ENCODE assay signal across 1 cellular context in the genomic region with DNA sequence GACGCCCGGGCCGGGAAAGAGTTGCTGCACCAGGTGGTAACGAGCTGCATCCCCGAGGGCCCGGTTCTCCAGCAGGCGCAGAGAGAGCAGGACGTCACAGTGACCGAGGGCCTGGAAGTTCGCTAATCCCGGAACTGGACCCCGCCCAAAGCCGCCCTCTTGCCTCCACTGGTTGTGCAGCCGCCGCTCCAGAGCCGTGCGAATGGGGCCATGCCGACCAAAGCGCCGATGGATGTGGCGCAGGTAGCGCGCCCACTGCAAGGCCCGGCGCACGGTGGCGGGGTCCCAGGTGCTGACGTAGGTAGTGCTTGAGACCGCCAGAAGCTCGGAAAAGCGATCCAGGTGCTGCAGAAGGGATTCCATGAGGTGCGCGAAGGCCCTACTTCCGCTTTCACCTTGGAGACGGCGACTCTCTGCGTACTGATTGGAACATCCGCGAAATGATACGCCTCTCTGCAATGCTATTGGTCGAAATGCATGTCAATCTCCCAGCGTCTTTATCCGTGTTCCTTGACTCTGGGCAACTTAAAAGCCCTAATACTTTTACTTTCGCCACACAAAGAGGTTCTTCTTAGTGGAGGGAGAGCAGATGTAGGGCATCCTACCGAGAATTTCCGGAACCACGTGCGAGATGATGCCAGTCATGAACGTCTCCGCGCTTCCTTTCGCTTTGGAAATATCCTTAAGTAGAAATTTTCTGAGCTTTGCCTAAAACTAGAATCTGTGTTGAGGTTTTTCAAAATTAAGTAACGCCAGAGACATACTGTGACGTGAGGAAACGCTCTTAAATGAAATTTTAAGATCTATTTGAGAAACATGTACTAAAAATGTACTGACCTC.
TF ChIP-seq lines count a peak whose summit lies in the region.

A gene with protein sequence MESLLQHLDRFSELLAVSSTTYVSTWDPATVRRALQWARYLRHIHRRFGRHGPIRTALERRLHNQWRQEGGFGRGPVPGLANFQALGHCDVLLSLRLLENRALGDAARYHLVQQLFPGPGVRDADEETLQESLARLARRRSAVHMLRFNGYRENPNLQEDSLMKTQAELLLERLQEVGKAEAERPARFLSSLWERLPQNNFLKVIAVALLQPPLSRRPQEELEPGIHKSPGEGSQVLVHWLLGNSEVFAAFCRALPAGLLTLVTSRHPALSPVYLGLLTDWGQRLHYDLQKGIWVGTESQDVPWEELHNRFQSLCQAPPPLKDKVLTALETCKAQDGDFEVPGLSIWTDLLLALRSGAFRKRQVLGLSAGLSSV (minus strand): TSS at position 376 of the 840 bp plus-strand sequence. CDS start 13 bp downstream, at position 363.

TF ChIP-seq in HepG2, 621 proteins besides CTCF, POLR2A, EP300 and RAD21 (continued from another document and continues in another):
- TF ChIP-seq CREB1 (IDR thresholded peaks at IDR 0.05) (peak; percentile 85), CREB1 (CRISPR knock-in tag; IDR thresholded peaks at IDR 0.05) (peak; percentile 94), ZNF235 (CRISPR knock-in tag; IDR thresholded peaks at IDR 0.05; ENCODE audit: borderline replicate concordance) (no peak), KAT2B (IDR thresholded peaks at IDR 0.05; ENCODE audit: borderline replicate concordance, low read depth, low read length) (no peak), ATAD3A (CRISPR knock-in tag; IDR thresholded peaks at IDR 0.05) (no peak), ZNF674 (CRISPR knock-in tag; IDR thresholded peaks at IDR 0.05; ENCODE audit: low read depth) (no peak), ZNF20 (CRISPR knock-in tag; IDR thresholded peaks at IDR 0.05) (no peak), YEATS4 (CRISPR knock-in tag; IDR thresholded peaks at IDR 0.05; ENCODE audit: borderline replicate concordance) (peak; percentile 95), PHF21A (CRISPR knock-in tag; IDR thresholded peaks at IDR 0.05) (0 out of 2 replicates have a peak, but pooled peaks have one; percentile 12), NFKBIZ (CRISPR knock-in tag; IDR thresholded peaks at IDR 0.05) (no peak), ZNF841 (CRISPR knock-in tag; IDR thresholded peaks at IDR 0.05; ENCODE audit: borderline replicate concordance) (no peak), HNRNPL (IDR thresholded peaks at IDR 0.05; ENCODE audit: low read depth, low read length) (0 out of 2 replicates have a peak, but pooled peaks have one; percentile 72), SCMH1 (CRISPR knock-in tag; IDR thresholded peaks at IDR 0.05; ENCODE audit: borderline replicate concordance) (no peak), ZNF256 (CRISPR knock-in tag; conservative IDR thresholded peaks at IDR 0.05) (peak; percentile 30; the same call in 1 of the 2 replicates), ZNF660 (CRISPR knock-in tag; IDR thresholded peaks at IDR 0.05; ENCODE audit: borderline replicate concordance, low read depth) (no peak), ZNF652 (CRISPR knock-in tag; IDR thresholded peaks at IDR 0.05; ENCODE audit: borderline replicate concordance, low read depth) (no peak), BRCA1 (CRISPR knock-in tag; IDR thresholded peaks at IDR 0.05) (no peak), YEATS2 (CRISPR knock-in tag; IDR thresholded peaks at IDR 0.05; ENCODE audit: borderline replicate concordance) (peak; percentile 49), KDM2A (CRISPR knock-in tag; IDR thresholded peaks at IDR 0.05; ENCODE audit: borderline replicate concordance, low read depth) (peak; percentile 73; the same call in 1 of the 2 replicates), ZBTB21 (CRISPR knock-in tag; IDR thresholded peaks at IDR 0.05) (no peak), ATF7 (IDR thresholded peaks at IDR 0.05) (no peak), ATF7 (CRISPR knock-in tag; IDR thresholded peaks at IDR 0.05) (no peak), SOX13 (IDR thresholded peaks at IDR 0.05) (no peak), SOX13 (CRISPR knock-in tag; conservative IDR thresholded peaks at IDR 0.05 in 1 of 2, IDR thresholded peaks at IDR 0.05 in 1 of 2) (peak in 1 of 2 experiments; percentile 23; a peak in 1 of 4 replicates), ZNF839 (CRISPR knock-in tag; IDR thresholded peaks at IDR 0.05; ENCODE audit: borderline replicate concordance) (no peak), NFIC (IDR thresholded peaks at IDR 0.05; ENCODE audit: low read length) (no peak), FOXO1 (CRISPR knock-in tag; IDR thresholded peaks at IDR 0.05) (no peak; the same call in 1 of the 2 replicates), KDM4B (CRISPR knock-in tag; IDR thresholded peaks at IDR 0.05) (no peak; the same call in 1 of the 2 replicates), ZNF124 (CRISPR knock-in tag; IDR thresholded peaks at IDR 0.05) (no peak), PRMT3 (CRISPR knock-in tag; IDR thresholded peaks at IDR 0.05; ENCODE audit: borderline replicate concordance, low read depth) (no peak; the same call in 1 of the 2 replicates), ZNF253 (CRISPR knock-in tag; IDR thresholded peaks at IDR 0.05; ENCODE audit: borderline replicate concordance) (no peak), ZNF558 (CRISPR knock-in tag; IDR thresholded peaks at IDR 0.05; ENCODE audit: borderline replicate concordance) (no peak)
- TF ChIP-seq, protein P1, sequence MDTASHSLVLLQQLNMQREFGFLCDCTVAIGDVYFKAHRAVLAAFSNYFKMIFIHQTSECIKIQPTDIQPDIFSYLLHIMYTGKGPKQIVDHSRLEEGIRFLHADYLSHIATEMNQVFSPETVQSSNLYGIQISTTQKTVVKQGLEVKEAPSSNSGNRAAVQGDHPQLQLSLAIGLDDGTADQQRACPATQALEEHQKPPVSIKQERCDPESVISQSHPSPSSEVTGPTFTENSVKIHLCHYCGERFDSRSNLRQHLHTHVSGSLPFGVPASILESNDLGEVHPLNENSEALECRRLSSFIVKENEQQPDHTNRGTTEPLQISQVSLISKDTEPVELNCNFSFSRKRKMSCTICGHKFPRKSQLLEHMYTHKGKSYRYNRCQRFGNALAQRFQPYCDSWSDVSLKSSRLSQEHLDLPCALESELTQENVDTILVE (CRISPR knock-in tag; IDR thresholded peaks at IDR 0.05), result 0 out of 2 replicates have a peak, but pooled peaks have one; percentile 10
- TF ChIP-seq, protein P2, sequence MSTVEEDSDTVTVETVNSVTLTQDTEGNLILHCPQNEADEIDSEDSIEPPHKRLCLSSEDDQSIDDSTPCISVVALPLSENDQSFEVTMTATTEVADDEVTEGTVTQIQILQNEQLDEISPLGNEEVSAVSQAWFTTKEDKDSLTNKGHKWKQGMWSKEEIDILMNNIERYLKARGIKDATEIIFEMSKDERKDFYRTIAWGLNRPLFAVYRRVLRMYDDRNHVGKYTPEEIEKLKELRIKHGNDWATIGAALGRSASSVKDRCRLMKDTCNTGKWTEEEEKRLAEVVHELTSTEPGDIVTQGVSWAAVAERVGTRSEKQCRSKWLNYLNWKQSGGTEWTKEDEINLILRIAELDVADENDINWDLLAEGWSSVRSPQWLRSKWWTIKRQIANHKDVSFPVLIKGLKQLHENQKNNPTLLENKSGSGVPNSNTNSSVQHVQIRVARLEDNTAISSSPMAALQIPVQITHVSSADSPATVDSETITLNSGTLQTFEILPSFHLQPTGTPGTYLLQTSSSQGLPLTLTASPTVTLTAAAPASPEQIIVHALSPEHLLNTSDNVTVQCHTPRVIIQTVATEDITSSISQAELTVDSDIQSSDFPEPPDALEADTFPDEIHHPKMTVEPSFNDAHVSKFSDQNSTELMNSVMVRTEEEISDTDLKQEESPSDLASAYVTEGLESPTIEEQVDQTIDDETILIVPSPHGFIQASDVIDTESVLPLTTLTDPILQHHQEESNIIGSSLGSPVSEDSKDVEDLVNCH (CRISPR knock-in tag; IDR thresholded peaks at IDR 0.05), result no peak
- TF ChIP-seq, protein P3, sequence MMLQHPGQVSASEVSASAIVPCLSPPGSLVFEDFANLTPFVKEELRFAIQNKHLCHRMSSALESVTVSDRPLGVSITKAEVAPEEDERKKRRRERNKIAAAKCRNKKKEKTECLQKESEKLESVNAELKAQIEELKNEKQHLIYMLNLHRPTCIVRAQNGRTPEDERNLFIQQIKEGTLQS (CRISPR knock-in tag; IDR thresholded peaks at IDR 0.05), result no peak
- TF ChIP-seq, protein P4, sequence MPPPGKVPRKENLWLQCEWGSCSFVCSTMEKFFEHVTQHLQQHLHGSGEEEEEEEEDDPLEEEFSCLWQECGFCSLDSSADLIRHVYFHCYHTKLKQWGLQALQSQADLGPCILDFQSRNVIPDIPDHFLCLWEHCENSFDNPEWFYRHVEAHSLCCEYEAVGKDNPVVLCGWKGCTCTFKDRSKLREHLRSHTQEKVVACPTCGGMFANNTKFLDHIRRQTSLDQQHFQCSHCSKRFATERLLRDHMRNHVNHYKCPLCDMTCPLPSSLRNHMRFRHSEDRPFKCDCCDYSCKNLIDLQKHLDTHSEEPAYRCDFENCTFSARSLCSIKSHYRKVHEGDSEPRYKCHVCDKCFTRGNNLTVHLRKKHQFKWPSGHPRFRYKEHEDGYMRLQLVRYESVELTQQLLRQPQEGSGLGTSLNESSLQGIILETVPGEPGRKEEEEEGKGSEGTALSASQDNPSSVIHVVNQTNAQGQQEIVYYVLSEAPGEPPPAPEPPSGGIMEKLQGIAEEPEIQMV (CRISPR knock-in tag; IDR thresholded peaks at IDR 0.05; ENCODE audit: low read depth), result no peak
- TF ChIP-seq, protein P5, sequence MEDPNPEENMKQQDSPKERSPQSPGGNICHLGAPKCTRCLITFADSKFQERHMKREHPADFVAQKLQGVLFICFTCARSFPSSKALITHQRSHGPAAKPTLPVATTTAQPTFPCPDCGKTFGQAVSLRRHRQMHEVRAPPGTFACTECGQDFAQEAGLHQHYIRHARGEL (CRISPR knock-in tag; IDR thresholded peaks at IDR 0.05), result peak; percentile 25; the same call in 1 of the 2 replicates
- TF ChIP-seq, protein P6, sequence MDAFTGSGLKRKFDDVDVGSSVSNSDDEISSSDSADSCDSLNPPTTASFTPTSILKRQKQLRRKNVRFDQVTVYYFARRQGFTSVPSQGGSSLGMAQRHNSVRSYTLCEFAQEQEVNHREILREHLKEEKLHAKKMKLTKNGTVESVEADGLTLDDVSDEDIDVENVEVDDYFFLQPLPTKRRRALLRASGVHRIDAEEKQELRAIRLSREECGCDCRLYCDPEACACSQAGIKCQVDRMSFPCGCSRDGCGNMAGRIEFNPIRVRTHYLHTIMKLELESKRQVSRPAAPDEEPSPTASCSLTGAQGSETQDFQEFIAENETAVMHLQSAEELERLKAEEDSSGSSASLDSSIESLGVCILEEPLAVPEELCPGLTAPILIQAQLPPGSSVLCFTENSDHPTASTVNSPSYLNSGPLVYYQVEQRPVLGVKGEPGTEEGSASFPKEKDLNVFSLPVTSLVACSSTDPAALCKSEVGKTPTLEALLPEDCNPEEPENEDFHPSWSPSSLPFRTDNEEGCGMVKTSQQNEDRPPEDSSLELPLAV (CRISPR knock-in tag; conservative IDR thresholded peaks at IDR 0.05; ENCODE audit: low read depth), result no peak
- TF ChIP-seq, protein P7, sequence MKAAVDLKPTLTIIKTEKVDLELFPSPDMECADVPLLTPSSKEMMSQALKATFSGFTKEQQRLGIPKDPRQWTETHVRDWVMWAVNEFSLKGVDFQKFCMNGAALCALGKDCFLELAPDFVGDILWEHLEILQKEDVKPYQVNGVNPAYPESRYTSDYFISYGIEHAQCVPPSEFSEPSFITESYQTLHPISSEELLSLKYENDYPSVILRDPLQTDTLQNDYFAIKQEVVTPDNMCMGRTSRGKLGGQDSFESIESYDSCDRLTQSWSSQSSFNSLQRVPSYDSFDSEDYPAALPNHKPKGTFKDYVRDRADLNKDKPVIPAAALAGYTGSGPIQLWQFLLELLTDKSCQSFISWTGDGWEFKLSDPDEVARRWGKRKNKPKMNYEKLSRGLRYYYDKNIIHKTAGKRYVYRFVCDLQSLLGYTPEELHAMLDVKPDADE (CRISPR knock-in tag; IDR thresholded peaks at IDR 0.05), result 0 out of 2 replicates have a peak, but pooled peaks have one; percentile 21
- TF ChIP-seq, protein P8, sequence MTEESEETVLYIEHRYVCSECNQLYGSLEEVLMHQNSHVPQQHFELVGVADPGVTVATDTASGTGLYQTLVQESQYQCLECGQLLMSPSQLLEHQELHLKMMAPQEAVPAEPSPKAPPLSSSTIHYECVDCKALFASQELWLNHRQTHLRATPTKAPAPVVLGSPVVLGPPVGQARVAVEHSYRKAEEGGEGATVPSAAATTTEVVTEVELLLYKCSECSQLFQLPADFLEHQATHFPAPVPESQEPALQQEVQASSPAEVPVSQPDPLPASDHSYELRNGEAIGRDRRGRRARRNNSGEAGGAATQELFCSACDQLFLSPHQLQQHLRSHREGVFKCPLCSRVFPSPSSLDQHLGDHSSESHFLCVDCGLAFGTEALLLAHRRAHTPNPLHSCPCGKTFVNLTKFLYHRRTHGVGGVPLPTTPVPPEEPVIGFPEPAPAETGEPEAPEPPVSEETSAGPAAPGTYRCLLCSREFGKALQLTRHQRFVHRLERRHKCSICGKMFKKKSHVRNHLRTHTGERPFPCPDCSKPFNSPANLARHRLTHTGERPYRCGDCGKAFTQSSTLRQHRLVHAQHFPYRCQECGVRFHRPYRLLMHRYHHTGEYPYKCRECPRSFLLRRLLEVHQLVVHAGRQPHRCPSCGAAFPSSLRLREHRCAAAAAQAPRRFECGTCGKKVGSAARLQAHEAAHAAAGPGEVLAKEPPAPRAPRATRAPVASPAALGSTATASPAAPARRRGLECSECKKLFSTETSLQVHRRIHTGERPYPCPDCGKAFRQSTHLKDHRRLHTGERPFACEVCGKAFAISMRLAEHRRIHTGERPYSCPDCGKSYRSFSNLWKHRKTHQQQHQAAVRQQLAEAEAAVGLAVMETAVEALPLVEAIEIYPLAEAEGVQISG (CRISPR knock-in tag; IDR thresholded peaks at IDR 0.05), result peak; percentile 62; the same call in 1 of the 2 replicates
- TF ChIP-seq, protein P9, sequence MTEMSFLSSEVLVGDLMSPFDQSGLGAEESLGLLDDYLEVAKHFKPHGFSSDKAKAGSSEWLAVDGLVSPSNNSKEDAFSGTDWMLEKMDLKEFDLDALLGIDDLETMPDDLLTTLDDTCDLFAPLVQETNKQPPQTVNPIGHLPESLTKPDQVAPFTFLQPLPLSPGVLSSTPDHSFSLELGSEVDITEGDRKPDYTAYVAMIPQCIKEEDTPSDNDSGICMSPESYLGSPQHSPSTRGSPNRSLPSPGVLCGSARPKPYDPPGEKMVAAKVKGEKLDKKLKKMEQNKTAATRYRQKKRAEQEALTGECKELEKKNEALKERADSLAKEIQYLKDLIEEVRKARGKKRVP (CRISPR knock-in tag; IDR thresholded peaks at IDR 0.05), result peak in 1 of 2 experiments; percentile 57; a peak in 1 of 4 replicates
- TF ChIP-seq, protein P10, sequence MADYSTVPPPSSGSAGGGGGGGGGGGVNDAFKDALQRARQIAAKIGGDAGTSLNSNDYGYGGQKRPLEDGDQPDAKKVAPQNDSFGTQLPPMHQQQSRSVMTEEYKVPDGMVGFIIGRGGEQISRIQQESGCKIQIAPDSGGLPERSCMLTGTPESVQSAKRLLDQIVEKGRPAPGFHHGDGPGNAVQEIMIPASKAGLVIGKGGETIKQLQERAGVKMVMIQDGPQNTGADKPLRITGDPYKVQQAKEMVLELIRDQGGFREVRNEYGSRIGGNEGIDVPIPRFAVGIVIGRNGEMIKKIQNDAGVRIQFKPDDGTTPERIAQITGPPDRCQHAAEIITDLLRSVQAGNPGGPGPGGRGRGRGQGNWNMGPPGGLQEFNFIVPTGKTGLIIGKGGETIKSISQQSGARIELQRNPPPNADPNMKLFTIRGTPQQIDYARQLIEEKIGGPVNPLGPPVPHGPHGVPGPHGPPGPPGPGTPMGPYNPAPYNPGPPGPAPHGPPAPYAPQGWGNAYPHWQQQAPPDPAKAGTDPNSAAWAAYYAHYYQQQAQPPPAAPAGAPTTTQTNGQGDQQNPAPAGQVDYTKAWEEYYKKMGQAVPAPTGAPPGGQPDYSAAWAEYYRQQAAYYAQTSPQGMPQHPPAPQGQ (CRISPR knock-in tag; IDR thresholded peaks at IDR 0.05; ENCODE audit: borderline replicate concordance), result peak; percentile 60; the same call in 1 of the 2 replicates
